In genomic region chr6:161356167-161356844, GRCh38 we compare ENCODE assay signal across 18 cellular contexts.
DNase-seq lines count a peak whose midpoint lies in the region; ATAC-seq, FAIRE-seq and TF ChIP-seq lines count a peak whose summit lies in the region.
"Had no signal": no experiment of that assay in that cellular context is flagged by ENCODE, and none has a peak within 500 bp of the region (broad histone marks: within the 10 kb centered on the region; RNA-seq: fewer than 3 reads in every experiment).

No MANE protein-coding gene starts in this region.

- no peak overlapping the region for H4K91ac ChIP-seq in H1 (replicated peaks; ENCODE audit: insufficient read length, low read length)

- no peak overlapping the region; the same call in 1 of the 2 replicates for H2BK5ac ChIP-seq in H1 (ENCODE audit: low read depth, low read length)

- no peak overlapping the region; the same call in 1 of the 2 replicates for H2BK15ac ChIP-seq in H1 (ENCODE audit: low read length)

- H3K4me3 Mint-ChIP-seq in stimulated activated naive CD8-positive, alpha-beta T cell treated with anti-CD3 and anti-CD28 coated beads, Interleukin-15, amount 100 ng/mL, for 72 hours: no peak overlapping the region
- no peak overlapping the region for H3K4me3 Mint-ChIP-seq in neural progenitor cell
- H3K4me3 Mint-ChIP-seq: B cell had no signal

- POLR2A ChIA-PET in H1 (lab: Charles Lee; ENCODE audit: partially characterized antibody): no interaction called here

- H3K4me1 Mint-ChIP-seq in stimulated activated naive CD8-positive, alpha-beta T cell treated with anti-CD3 and anti-CD28 coated beads, Interleukin-15, amount 100 ng/mL, for 72 hours: peaks cover 7% of the 10 kb centered on the region
- peaks cover 11% of the 10 kb centered on the region for H3K4me1 Mint-ChIP-seq in neural progenitor cell

- no peak overlapping the region for H2BK120ac ChIP-seq in H1 (replicated peaks; ENCODE audit: low read depth, low read length)

- H3K14ac ChIP-seq in H1 (ENCODE audit: insufficient read length): no peak overlapping the region

- H3K9ac ChIP-seq in H1 (replicated peaks in 1 of 4; ENCODE audit: extremely low read depth in 1 of 4, low read depth in 3 of 4, low read length in 3 of 4) (no peak overlapping the region), neural progenitor cell (no peak overlapping the region)

- H3K9me3 ChIP-seq in H1 (ENCODE audit: insufficient read depth in 2 of 2, low read depth in 1 of 2, low read length in 1 of 2) (no peaks in the 10 kb centered on the region), neural progenitor cell (ENCODE audit: low read depth) (no peaks in the 10 kb centered on the region)

- H4K8ac ChIP-seq in H1 (ENCODE audit: extremely low read depth, insufficient read depth, low read length): no peak overlapping the region

- H3K36me3 Mint-ChIP-seq in neural progenitor cell: peaks cover 4% of the 10 kb centered on the region

- H2BK20ac ChIP-seq in H1 (ENCODE audit: low read length): no peak overlapping the region

- no peaks in the 10 kb centered on the region for H3K79me1 ChIP-seq in H1 (ENCODE audit: low read depth, low read length)

- peak overlapping the region; percentile 3 to 68 for H3K27ac Mint-ChIP-seq in stimulated activated naive CD8-positive, alpha-beta T cell treated with anti-CD3 and anti-CD28 coated beads, Interleukin-15, amount 100 ng/mL, for 72 hours
- peak overlapping the region; percentile 61 for H3K27ac Mint-ChIP-seq in neural progenitor cell
- H3K27ac Mint-ChIP-seq: B cell; CD4-positive, alpha-beta memory T cell had no signal

- no peaks in the 10 kb centered on the region for H3K9me3 Mint-ChIP-seq in stimulated activated naive CD8-positive, alpha-beta T cell treated with anti-CD3 and anti-CD28 coated beads, Interleukin-15, amount 100 ng/mL, for 72 hours
- peaks cover 18% of the 10 kb centered on the region for H3K9me3 Mint-ChIP-seq in neural progenitor cell

- peak overlapping the region; percentile 50; the same call in 1 of the 2 replicates for H2BK12ac ChIP-seq in H1 (ENCODE audit: low read depth, low read length)

- no peaks in the 10 kb centered on the region; the same call in 1 of the 2 replicates for H3K23me2 ChIP-seq in H1 (ENCODE audit: low read depth, low read length)

- CTCF ChIA-PET in H1 (lab: Charles Lee; ENCODE audit: partially characterized antibody): interaction anchor here (0.6 to 4.7 kb wide), 15 partner anchors 10 to 621 kb away, joined by 3 to 113 read pairs (median 4); no protein-coding TSS in a partner anchor

- no peak for TF ChIP-seq EP300 in H1 (IDR thresholded peaks at IDR 0.05; ENCODE audit: borderline replicate concordance in 1 of 2, low read depth in 2 of 2, low read length in 2 of 2)

- no peak for TF ChIP-seq RAD21 in H1 (IDR thresholded peaks at IDR 0.05 in 1 of 2, conservative IDR thresholded peaks at IDR 0.05 in 1 of 2; ENCODE audit: low read depth in 2 of 2, low read length in 2 of 2)

- H4K20me1 ChIP-seq in H1 (replicated peaks in 1 of 2; ENCODE audit: control insufficient read depth in 1 of 2, insufficient read depth in 2 of 2, low read length in 2 of 2) (no peaks in the 10 kb centered on the region), neural progenitor cell (ENCODE audit: low read depth) (no peaks in the 10 kb centered on the region)

- H3K56ac ChIP-seq in H1 (replicated peaks; ENCODE audit: insufficient read length, low read depth, low read length): no peak overlapping the region

- no peak for DNase-seq in stimulated activated naive CD8-positive, alpha-beta T cell treated with anti-CD3 and anti-CD28 coated beads, Interleukin-15, amount 100 ng/mL, for 72 hours
- no peak for DNase-seq in stimulated activated naive CD8-positive, alpha-beta T cell treated with anti-CD3 and anti-CD28 coated beads, Interleukin-15, Interleukin-2, amounts not matched to agents 100 U/mL and 50 U/mL, for 24 hours
- DNase-seq in H1 (ENCODE audit: low read depth in 1 of 2, low spot score in 2 of 2) (peak in 1 of 2 experiments; percentile 27), neural progenitor cell (ENCODE audit: low spot score) (no peak), HK-2 (ENCODE audit: unreplicated experiment) (no peak), NCI-H2227 treated with DMSO at 0.1 percent for 48 hours (lab: John Stamatoyannopoulos, UW) (no peak), DMS79 (lab: John Stamatoyannopoulos, UW) (no peak)
- DNase-seq: CD4-positive, alpha-beta memory T cell; GF-D8; NCI-H1436 treated with DMSO at 0.1 percent for 48 hours; NCI-H2081; NK-92 treated with Interleukin-12 subunit alpha and Interleukin-12 subunit beta, amount 100 ng/mL, for 24 hours; SHP77 had no signal

- H2AFZ ChIP-seq in H1 (ENCODE audit: low read length) (no peak overlapping the region), neural progenitor cell (replicated peaks) (no peak overlapping the region)

- ATAC-seq in stimulated activated naive CD8-positive, alpha-beta T cell treated with anti-CD3 and anti-CD28 coated beads, Interleukin-15, amount 100 ng/mL, for 72 hours: peak; percentile 23
- no peak for ATAC-seq in stimulated activated naive CD8-positive, alpha-beta T cell treated with anti-CD3 and anti-CD28 coated beads, Interleukin-15, Interleukin-2, amounts not matched to agents 100 U/mL and 50 U/mL, for 24 hours
- ATAC-seq: HCT116, Panc1 had no signal

- no peak for FAIRE-seq in H1 (lab: Jason Lieb, UNC)
- FAIRE-seq: D721Med had no signal

- 0 out of 2 replicates have a peak overlapping the region, but pooled peaks have one; percentile 10 for H3K27ac ChIP-seq in H1 (ENCODE audit: low read depth, low read length)
- no peak overlapping the region for H3K27ac ChIP-seq in neural progenitor cell

- H2AK5ac ChIP-seq in H1 (ENCODE audit: low read depth, low read length): no peak overlapping the region

- TF ChIP-seq CTCF in H1 (IDR thresholded peaks at IDR 0.05; ENCODE audit: control extremely low read depth in 1 of 3, insufficient read depth in 1 of 3, low read depth in 1 of 3, low read length in 3 of 3): no peak
- TF ChIP-seq CTCF in neural progenitor cell (IDR thresholded peaks at IDR 0.05): no peak

- H3K27me3 Mint-ChIP-seq in stimulated activated naive CD8-positive, alpha-beta T cell treated with anti-CD3 and anti-CD28 coated beads, Interleukin-15, amount 100 ng/mL, for 72 hours: no peaks in the 10 kb centered on the region
- peaks cover 6% of the 10 kb centered on the region for H3K27me3 Mint-ChIP-seq in neural progenitor cell (ENCODE audit: insufficient read depth, low read depth)
- H3K27me3 Mint-ChIP-seq: CD4-positive, alpha-beta memory T cell; IgD-negative memory B cell had no signal

- 91% methylated on average over 19 of the region's 19 CpGs; no CpG with 5 or more reads in 1 of the 2 experiments for WGBS in H1 (ENCODE audit: extremely low coverage in 1 of 2, insufficient coverage in 1 of 2, insufficient read length in 1 of 2, insufficient replicate concordance in 2 of 2, low coverage in 1 of 2, low lambda C conversion rate in 2 of 2, missing lambda C conversion rate in 1 of 2), 2 experiments

- H3K18ac ChIP-seq in H1 (ENCODE audit: extremely low read depth, low read length): no peak overlapping the region

- H3K36me3 ChIP-seq in H1 (ENCODE audit: control insufficient read depth in 2 of 4, insufficient read depth in 4 of 4, low read length in 3 of 4) (no peaks in the 10 kb centered on the region), neural progenitor cell (no peaks in the 10 kb centered on the region)

- H3K27me3 ChIP-seq in H1 (replicated peaks in 1 of 4; ENCODE audit: control insufficient read depth in 3 of 4, extremely low read depth in 1 of 4, insufficient read depth in 3 of 4, low read length in 3 of 4) (no peaks in the 10 kb centered on the region), neural progenitor cell (no peaks in the 10 kb centered on the region)

- no peak overlapping the region for H3K4ac ChIP-seq in H1 (replicated peaks; ENCODE audit: insufficient read length, low read depth, low read length)

- H3K4me1 ChIP-seq in H1 (replicated peaks in 1 of 4; ENCODE audit: control insufficient read depth in 3 of 4, insufficient read depth in 4 of 4, low read length in 3 of 4) (no peaks in the 10 kb centered on the region; a peak in 1 of 7 replicates), neural progenitor cell (no peaks in the 10 kb centered on the region)

- H3K79me2 ChIP-seq in H1 (ENCODE audit: control insufficient read depth in 1 of 2, insufficient read depth in 2 of 2, low read length in 2 of 2) (no peaks in the 10 kb centered on the region), neural progenitor cell (ENCODE audit: low read depth) (no peaks in the 10 kb centered on the region)

- H3K4me3 ChIP-seq in H1 (ENCODE audit: extremely low read depth in 1 of 4, insufficient read depth in 2 of 4, low read depth in 3 of 4, low read length in 4 of 4) (no peak overlapping the region), neural progenitor cell (no peak overlapping the region)

- H3K4me2 ChIP-seq in H1 (ENCODE audit: insufficient read depth in 1 of 2, low read depth in 2 of 2, low read length in 2 of 2) (no peak overlapping the region), neural progenitor cell (no peak overlapping the region)

- TF ChIP-seq POLR2A in H1 (IDR thresholded peaks at IDR 0.05; ENCODE audit: control extremely low read depth in 1 of 2, low read depth in 2 of 2, low read length in 2 of 2): no peak

- no peak overlapping the region for H4K5ac ChIP-seq in H1 (ENCODE audit: insufficient read length, low read depth, low read length)

- H3F3A ChIP-seq in neural progenitor cell (ENCODE audit: low read depth): no peaks in the 10 kb centered on the region

- no peak overlapping the region for H3K23ac ChIP-seq in H1 (ENCODE audit: insufficient read length)

TF ChIP-seq in H1, 55 proteins besides CTCF, POLR2A, EP300 and RAD21:
- no peak for TF ChIP-seq E2F6 (IDR thresholded peaks at IDR 0.05)
